In genomic region chr22:31661851-31662667, GRCh38 we compare ENCODE assay signal across 8 cellular contexts. TPM values are rescaled to one million over a fixed set of nuclear protein-coding genes. Genes with fewer than 3 reads are reported as not detected.
A peak's percentile ranks its signal among the peaks of the same experiment; 100 is the strongest.
DNase-seq lines count a peak whose midpoint lies in the region; FAIRE-seq and TF ChIP-seq lines count a peak whose summit lies in the region.

TSS of gene PISD (minus strand) at chr22:31662215. CDS start at chr22:31662208, 7 bp downstream.

- H3K4me3 ChIP-seq in H1 (ENCODE audit: extremely low read depth in 1 of 4, insufficient read depth in 2 of 4, low read depth in 3 of 4, low read length in 4 of 4) (peak within 1 kb of the TSS; percentile 51 to 97 (median 90)), mesenchymal stem cell (ENCODE audit: insufficient read depth in 1 of 2, low read depth in 1 of 2, low read length in 2 of 2) (peak within 1 kb of the TSS; percentile 87 to 93)

- H3K4me2 ChIP-seq in H1 (ENCODE audit: insufficient read depth in 1 of 2, low read depth in 2 of 2, low read length in 2 of 2) (peak within 1 kb of the TSS; percentile 68 to 80), mesenchymal stem cell (ENCODE audit: low read length, poor library complexity, severe bottlenecking) (peak within 1 kb of the TSS; percentile 76)

- peak within 1 kb of the TSS; percentile 89 for H2BK5ac ChIP-seq in H1 (ENCODE audit: low read depth, low read length)
- no peak within 1 kb of the TSS for H2BK5ac ChIP-seq in mesenchymal stem cell (ENCODE audit: low read depth, low read length, poor library complexity, severe bottlenecking)

- no peak for TF ChIP-seq RAD21 in H1 (IDR thresholded peaks at IDR 0.05 in 1 of 2, conservative IDR thresholded peaks at IDR 0.05 in 1 of 2; ENCODE audit: low read depth in 2 of 2, low read length in 2 of 2)

- no peak for TF ChIP-seq CTCF in GM20000 (IDR thresholded peaks at IDR 0.05; ENCODE audit: extremely low read depth, missing control alignments)
- no peak for TF ChIP-seq CTCF in H1 (IDR thresholded peaks at IDR 0.05; ENCODE audit: control extremely low read depth in 1 of 3, insufficient read depth in 1 of 3, low read depth in 1 of 3, low read length in 3 of 3)

- WGBS in H1 (ENCODE audit: extremely low coverage in 1 of 2, insufficient coverage in 1 of 2, insufficient read length in 1 of 2, insufficient replicate concordance in 2 of 2, low coverage in 1 of 2, low lambda C conversion rate in 2 of 2, missing lambda C conversion rate in 1 of 2), 2 experiments = 8% methylated on average over 52 of the region's 52 CpGs; no CpG with 5 or more reads in 1 of the 2 experiments
- 3% methylated on average over 52 of the region's 52 CpGs for WGBS in mesenchymal stem cell

- H3K14ac ChIP-seq in H1 (ENCODE audit: insufficient read length) (no peak within 1 kb of the TSS), mesenchymal stem cell (ENCODE audit: low read length in 2 of 2) (no peak within 1 kb of the TSS)

- peak within 1 kb of the TSS; percentile 33; the same call in 1 of the 2 replicates for H3K18ac ChIP-seq in H1 (ENCODE audit: extremely low read depth, low read length)
- H3K18ac ChIP-seq in mesenchymal stem cell (ENCODE audit: low read depth in 1 of 2, low read length in 2 of 2) = peak within 1 kb of the TSS; percentile 38 to 79

- CTCF ChIA-PET in H1 (lab: Charles Lee; ENCODE audit: partially characterized antibody) = interaction anchor here (0.6 to 3.4 kb wide), 9 partner anchors 15 to 573 kb away, joined by 3 to 15 read pairs (median 3); no protein-coding TSS in a partner anchor

- H2BK12ac ChIP-seq in H1 (ENCODE audit: low read depth, low read length) (peak within 1 kb of the TSS; percentile 21; the same call in 1 of the 2 replicates), mesenchymal stem cell (ENCODE audit: low read length in 2 of 2) (no peak within 1 kb of the TSS)

- H3K23ac ChIP-seq in H1 (ENCODE audit: insufficient read length) = no peak within 1 kb of the TSS
- no peak within 1 kb of the TSS for H3K23ac ChIP-seq in mesenchymal stem cell (ENCODE audit: low read length in 2 of 2)

- no peak within 1 kb of the TSS for H3K56ac ChIP-seq in H1 (replicated peaks; ENCODE audit: insufficient read length, low read depth, low read length)

- H3K4ac ChIP-seq in H1 (replicated peaks; ENCODE audit: insufficient read length, low read depth, low read length) (no peak within 1 kb of the TSS), mesenchymal stem cell (ENCODE audit: low read depth in 1 of 2, low read length in 2 of 2) (peak within 1 kb of the TSS in 1 of 2 experiments; percentile 64)

- H2BK15ac ChIP-seq in H1 (ENCODE audit: low read length) = no peak within 1 kb of the TSS
- no peak within 1 kb of the TSS for H2BK15ac ChIP-seq in mesenchymal stem cell (ENCODE audit: low read depth, poor library complexity, severe bottlenecking)

- H3K9ac ChIP-seq in H1 (replicated peaks in 1 of 4; ENCODE audit: extremely low read depth in 1 of 4, low read depth in 3 of 4, low read length in 3 of 4) (peak within 1 kb of the TSS; percentile 35 to 89 (median 84)), mesenchymal stem cell (ENCODE audit: low read length) (peak within 1 kb of the TSS; percentile 95)

- peaks cover 5 to 7% of the 10 kb centered on the region in 2 experiments for H4K20me1 ChIP-seq in H1 (replicated peaks in 1 of 2; ENCODE audit: control insufficient read depth in 1 of 2, insufficient read depth in 2 of 2, low read length in 2 of 2)

- peak; percentile 87 for DNase-seq in CMK (ENCODE audit: low read depth)
- DNase-seq in GM20000 (ENCODE audit: low spot score) = peak; percentile 90
- peak; percentile 91 for DNase-seq in HT1080 (ENCODE audit: low read depth)
- DNase-seq in NOMO-1 treated with DMSO at 0.1 percent for 48 hours (lab: John Stamatoyannopoulos, UW; ENCODE audit: unreplicated experiment) = peak; percentile 93
- peak; percentile 91 to 97 (median 96) for DNase-seq in activated CD8-positive, alpha-beta memory T cell treated with anti-CD3 and anti-CD28 coated beads for 48 hours (ENCODE audit: low read depth in 2 of 3, low spot score in 2 of 3)
- peak; percentile 92 to 99 for DNase-seq in H1 (ENCODE audit: low read depth in 1 of 2, low spot score in 2 of 2)
- peak; percentile 95 for DNase-seq in mesenchymal stem cell
- peak; percentile 93 for DNase-seq in stimulated activated CD8-positive, alpha-beta memory T cell treated with anti-CD3 and anti-CD28 coated beads, Interleukin-12 subunit alpha, Interleukin-12 subunit beta, amount 100 ng/mL, for 4 hours (ENCODE audit: low read depth)

- no peaks in the 10 kb centered on the region for H3K9me3 ChIP-seq in H1 (ENCODE audit: insufficient read depth in 2 of 2, low read depth in 1 of 2, low read length in 1 of 2)
- H3K9me3 ChIP-seq in mesenchymal stem cell (ENCODE audit: control insufficient read depth, low read length) = no peaks in the 10 kb centered on the region

- FAIRE-seq in H1 (lab: Jason Lieb, UNC) = peak; percentile 36

- TF ChIP-seq EP300 in H1 (IDR thresholded peaks at IDR 0.05; ENCODE audit: borderline replicate concordance in 1 of 2, low read depth in 2 of 2, low read length in 2 of 2) = 0 out of 3 replicates have a peak, but pooled peaks of 1 of the 2 experiments have one; percentile 40

- H3K27ac ChIP-seq in H1 (ENCODE audit: low read depth, low read length) (peak within 1 kb of the TSS; percentile 82), mesenchymal stem cell (ENCODE audit: low read length, poor library complexity, severe bottlenecking) (peak within 1 kb of the TSS; percentile 65)

- H3K36me3 ChIP-seq in H1 (ENCODE audit: control insufficient read depth in 2 of 4, insufficient read depth in 4 of 4, low read length in 3 of 4) = no peaks in the 10 kb centered on the region
- H3K36me3 ChIP-seq in mesenchymal stem cell (ENCODE audit: control insufficient read depth in 1 of 2, insufficient read depth in 2 of 2, low read depth in 1 of 2, low read length in 2 of 2) = no peaks in the 10 kb centered on the region

- H3K27me3 ChIP-seq in H1 (replicated peaks in 1 of 4; ENCODE audit: control insufficient read depth in 3 of 4, extremely low read depth in 1 of 4, insufficient read depth in 3 of 4, low read length in 3 of 4) (no peaks in the 10 kb centered on the region), mesenchymal stem cell (ENCODE audit: control insufficient read depth in 1 of 2, insufficient read depth in 1 of 2, low read length in 2 of 2) (no peaks in the 10 kb centered on the region)

- H3K79me1 ChIP-seq in H1 (ENCODE audit: low read depth, low read length) = peaks cover 3% of the 10 kb centered on the region; the same call in 1 of the 2 replicates
- H3K79me1 ChIP-seq in mesenchymal stem cell (replicated peaks; ENCODE audit: low read length, poor library complexity, severe bottlenecking) = no peaks in the 10 kb centered on the region

- POLR2A ChIA-PET in H1 (lab: Charles Lee; ENCODE audit: partially characterized antibody) = interaction anchor here (0.6 to 3.8 kb wide), 16 partner anchors 10 to 336 kb away, joined by 3 to 24 read pairs (median 4); partner anchors contain the start of gene DEPDC5

- H4K91ac ChIP-seq in H1 (replicated peaks; ENCODE audit: insufficient read length, low read length) (no peak within 1 kb of the TSS), mesenchymal stem cell (ENCODE audit: low read length) (no peak within 1 kb of the TSS)

- H4K8ac ChIP-seq in H1 (ENCODE audit: extremely low read depth, insufficient read depth, low read length) (peak within 1 kb of the TSS; percentile 99), mesenchymal stem cell (ENCODE audit: low read length) (peak within 1 kb of the TSS; percentile 43)

- peaks cover 3 to 7% (median 7%) of the 10 kb centered on the region in 4 experiments; a peak in 5 of 7 replicates for H3K4me1 ChIP-seq in H1 (replicated peaks in 1 of 4; ENCODE audit: control insufficient read depth in 3 of 4, insufficient read depth in 4 of 4, low read length in 3 of 4)
- peaks cover 13% of the 10 kb centered on the region for H3K4me1 ChIP-seq in mesenchymal stem cell (ENCODE audit: control insufficient read depth, insufficient read depth, low read depth, low read length)

- H3K23me2 ChIP-seq in H1 (ENCODE audit: low read depth, low read length) = peaks cover 8% of the 10 kb centered on the region

- peak; percentile 73 to 92; a peak in 2 of 3 replicates for TF ChIP-seq POLR2A in H1 (IDR thresholded peaks at IDR 0.05; ENCODE audit: control extremely low read depth in 1 of 2, low read depth in 2 of 2, low read length in 2 of 2)

- H2BK20ac ChIP-seq in H1 (ENCODE audit: low read length) = no peak within 1 kb of the TSS

- H2AK5ac ChIP-seq in H1 (ENCODE audit: low read depth, low read length) (no peak within 1 kb of the TSS), mesenchymal stem cell (ENCODE audit: low read length, severe bottlenecking) (peak within 1 kb of the TSS; percentile 38)

- no peak within 1 kb of the TSS for H2BK120ac ChIP-seq in H1 (replicated peaks; ENCODE audit: low read depth, low read length)
- no peak within 1 kb of the TSS for H2BK120ac ChIP-seq in mesenchymal stem cell (ENCODE audit: low read depth, low read length)

- H4K5ac ChIP-seq in H1 (ENCODE audit: insufficient read length, low read depth, low read length) = peak within 1 kb of the TSS; percentile 38

- H3K79me2 ChIP-seq in H1 (ENCODE audit: control insufficient read depth in 1 of 2, insufficient read depth in 2 of 2, low read length in 2 of 2) = peaks cover 23 to 46% of the 10 kb centered on the region in 2 experiments

- peak within 1 kb of the TSS; percentile 96 for H2AFZ ChIP-seq in H1 (ENCODE audit: low read length)
- peak within 1 kb of the TSS; percentile 79 for H2AFZ ChIP-seq in mesenchymal stem cell (ENCODE audit: low read depth, low read length)

TF ChIP-seq in H1, 55 proteins besides CTCF, POLR2A, EP300 and RAD21 (continues in another document):
- TF ChIP-seq FOSL1 (IDR thresholded peaks at IDR 0.05; ENCODE audit: insufficient read depth, low read depth, low read length) = no peak
- TF ChIP-seq TEAD4 (IDR thresholded peaks at IDR 0.05; ENCODE audit: low read depth, low read length) = no peak
- TF ChIP-seq CHD1 (IDR thresholded peaks at IDR 0.05; ENCODE audit: low read depth, low read length) = no peak
- TF ChIP-seq KDM4A (IDR thresholded peaks at IDR 0.05; ENCODE audit: low read depth, low read length, severe bottlenecking) = peak; percentile 84
- peak; percentile 75 for TF ChIP-seq JUND (IDR thresholded peaks at IDR 0.05; ENCODE audit: low read length)

RNA-seq across cellular contexts. Expression of gene PISD, which starts in this region (rescaled TPM):
- 49.1 and 52.2 TPM in 2 replicates for total RNA-seq in HT1080 (2014; rRNA removed; shearing (Covaris generic))
- 25.0 and 26.7 TPM in 2 replicates for polyA plus RNA-seq in HT1080 (2015; cell fraction: cytosol; rRNA removed)
- 58.2 and 64.8 TPM in 2 replicates for polyA plus RNA-seq in HT1080 (2015; cell fraction: nucleus; rRNA removed)
- 46.0 and 47.8 TPM in 2 replicates for total RNA-seq in H1 (2021; fragmentation: NEBNext Ultra II Directional; extraction: Animal tissue kit (Norgen Biotek cat#: 25700))
- polyA plus RNA-seq in H1 (2011; rRNA removed) = 48.2 and 74.5 TPM in 2 replicates
- polyA plus RNA-seq in H1 (2011; cell fraction: cytosol; rRNA removed) = 50.7 TPM
- 82.6 TPM for polyA plus RNA-seq in H1 (2011; cell fraction: nucleus; rRNA removed)
- 28.1 to 40.3 TPM (median 36.9 TPM) in 4 replicates for polyA plus RNA-seq in H1 (2012, experiment 1 of 2)
- 32.5 TPM for polyA plus RNA-seq in H1 (2012, experiment 2 of 2)
- 35.2 TPM for polyA plus RNA-seq in H1 (2013, experiment 1 of 2)
- 34.6 TPM for polyA plus RNA-seq in H1 (2013, experiment 2 of 2)
- 25.0 and 35.5 TPM in 2 replicates for polyA minus RNA-seq in H1 (2011; rRNA and poly(A)+ RNA removed)
- 30.1 TPM for polyA minus RNA-seq in H1 (2011; cell fraction: cytosol; rRNA and poly(A)+ RNA removed)
- polyA minus RNA-seq in H1 (2011; cell fraction: nucleus; rRNA and poly(A)+ RNA removed) = 29.5 TPM
- 31.5 TPM for polyA plus RNA-seq in mesenchymal stem cell (2013, experiment 1 of 2)
- polyA plus RNA-seq in mesenchymal stem cell (2013, experiment 2 of 2) = 31.2 TPM

Comparison
In these comparisons a context has a peak if more than half of its experiments do, and no peak if none do; other contexts are left out.
1. Peak in every context shown above with its lines: DNase-seq, H3K4me3 ChIP-seq and H3K27ac ChIP-seq.